ENCODE assay signal across 9 cellular contexts in the genomic region with DNA sequence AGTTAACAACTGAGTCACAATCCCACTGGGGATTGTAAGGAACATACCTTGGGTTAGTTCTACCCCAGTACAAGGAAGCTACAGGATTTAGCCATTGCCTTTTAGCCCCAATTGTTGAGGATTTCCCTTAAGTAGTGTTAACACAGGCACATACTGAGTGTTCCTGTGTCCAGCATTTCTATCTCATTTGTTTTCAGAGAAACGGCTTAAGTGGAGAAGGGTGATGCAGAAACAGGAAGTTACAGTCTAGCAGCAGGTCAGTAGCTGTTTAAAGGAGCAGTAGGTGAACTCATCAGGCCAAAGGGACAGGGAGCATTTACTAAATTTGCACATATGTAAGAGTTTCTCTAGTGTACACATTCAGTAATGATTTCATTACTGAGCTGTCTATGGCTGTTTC.
DNase-seq lines count a peak whose midpoint lies in the region; ATAC-seq and TF ChIP-seq lines count a peak whose summit lies in the region.
"Had no signal": no experiment of that assay in that cellular context is flagged by ENCODE, and none has a peak within 500 bp of the region (broad histone marks: within the 10 kb centered on the region; RNA-seq: fewer than 3 reads in every experiment).

No MANE protein-coding gene starts in this region.

- H3K27me3 Mint-ChIP-seq in immature natural killer cell (ENCODE audit: low read depth in 3 of 3), result peaks cover 0 to 6% (median 5%) of the 10 kb centered on the region in 3 donors

- peaks cover 0 to 2% of the 10 kb centered on the region in 2 donors for H3K9me3 ChIP-seq in ovary
- H3K9me3 ChIP-seq: pancreas had no signal

- no peaks in the 10 kb centered on the region for H3K27me3 ChIP-seq in ovary
- H3K27me3 ChIP-seq: pancreas had no signal

- H3K4me1 Mint-ChIP-seq in immature natural killer cell, result peaks cover 28 to 49% of the 10 kb centered on the region in 2 donors

- H3K36me3 Mint-ChIP-seq in immature natural killer cell, result no peaks in the 10 kb centered on the region

- TF ChIP-seq CTCF in ovary (IDR thresholded peaks at IDR 0.05) (no peak), omental fat pad (IDR thresholded peaks at IDR 0.05) (no peak)

- DNase-seq in NCI-H510A treated with DMSO at 0.1 percent for 48 hours (lab: John Stamatoyannopoulos, UW) (peak; percentile 63), immature natural killer cell (peak; percentile 11 to 20 (median 17)), ovary (no peak), omental fat pad (ENCODE audit: low spot score) (no peak), islet precursor cell (no peak)
- DNase-seq in stimulated activated CD4-positive, alpha-beta T cell treated with anti-CD3 and anti-CD28 coated beads, Interleukin-12 subunit alpha, Interleukin-12 subunit beta, amount 100 ng/mL, for 4 hours, result no peak
- DNase-seq: pancreas had no signal

- WGBS in ovary, 3 donors, result 0 to 8% (median 8%) methylated on average over 1 of the region's 1 CpG

- H3K4me3 Mint-ChIP-seq in immature natural killer cell, result peak overlapping the region in 1 of 5 donors; percentile 2

- no peak for TF ChIP-seq POLR2A in ovary (IDR thresholded peaks at IDR 0.05)

- TF ChIP-seq EP300 in ovary (IDR thresholded peaks at IDR 0.05), result no peak

- H3K27ac ChIP-seq in ovary, result no peak overlapping the region
- H3K27ac ChIP-seq: pancreas had no signal

- no peak overlapping the region for H3K4me3 ChIP-seq in ovary
- H3K4me3 ChIP-seq: pancreas had no signal

- no peaks in the 10 kb centered on the region for H3K36me3 ChIP-seq in ovary
- H3K36me3 ChIP-seq: pancreas had no signal

- H3K27ac Mint-ChIP-seq in immature natural killer cell, result peak overlapping the region; percentile 19 to 75 (median 64)

- H3K4me1 ChIP-seq in ovary (ENCODE audit: insufficient read depth), result peaks cover 2% of the 10 kb centered on the region
- H3K4me1 ChIP-seq: pancreas had no signal

- H3K9me3 Mint-ChIP-seq in immature natural killer cell, result no peaks in the 10 kb centered on the region

- ATAC-seq in GM18520 (IDR thresholded peaks at IDR 0.05; ENCODE audit: unreplicated experiment) (peak; percentile 27), HG02642 (IDR thresholded peaks at IDR 0.05; ENCODE audit: poor library complexity, unreplicated experiment) (peak; percentile 45), omental fat pad (ENCODE audit: low FRiP score) (no peak)

- intact Hi-C loops in ovary (cut with DNase I), result no loop called here

Comparison
In these comparisons a context has a peak if more than half of its experiments do, and no peak if none do; other contexts are left out.
1. DNase-seq: peak in NCI-H510A treated with DMSO at 0.1 percent for 48 hours (single experiment) and immature natural killer cell (3 of 3); none in stimulated activated CD4-positive, alpha-beta T cell treated with anti-CD3 and anti-CD28 coated beads, Interleukin-12 subunit alpha, Interleukin-12 subunit beta, amount 100 ng/mL, for 4 hours (single experiment), ovary (0 of 5), omental fat pad (single experiment) and islet precursor cell (single experiment).